ENCODE assay signal across 18 cellular contexts in genomic region chr5:67831081-67831480, GRCh38.
"Had no signal": no experiment of that assay in that cellular context is flagged by ENCODE, and none has a peak within 500 bp of the region (broad histone marks: within the 10 kb centered on the region; RNA-seq: fewer than 3 reads in every experiment).

No MANE protein-coding gene starts in this region.

- H2AFZ ChIP-seq: hepatocyte had no signal

- DNase-seq: activated CD4-positive, alpha-beta T cell treated with anti-CD3 and anti-CD28 coated beads for 48 hours; activated CD4-positive, CD25-positive, alpha-beta regulatory T cell; activated CD8-positive, alpha-beta T cell treated with anti-CD3 and anti-CD28 coated beads for 36 hours; activated naive CD4-positive, alpha-beta T cell treated with Interleukin-2 at 50 U/mL for 16 hours; activated T-cell treated with anti-CD3 and anti-CD28 coated beads, Interleukin-2, amount 50 U/mL, for 1 hour; body of pancreas; foreskin fibroblast; left colon; lower lobe of right lung; right lobe of liver; small intestine; stimulated activated CD4-positive, alpha-beta T cell treated with anti-CD3 and anti-CD28 coated beads, Interleukin-4, amount 100 ng/mL, for 4 hours; T-helper 9 cell; upper lobe of right lung had no signal

- H3K4me2 ChIP-seq: hepatocyte had no signal

- ATAC-seq: activated CD8-positive, alpha-beta T cell treated with anti-CD3 and anti-CD28 coated beads for 36 hours; activated T-helper 17 cell treated with anti-CD3 and anti-CD28 coated beads, Interleukin-2, amount 50 U/mL, for 72 hours; body of pancreas; left colon; lower lobe of right lung; right lobe of liver; stimulated activated memory B cell treated with anti-CD40 and anti-IgM and Interleukin-4, amounts not matched to agents 10 μg/mL and 1 μg/mL and 100 μg/mL, for 72 hours; upper lobe of right lung had no signal

- H3K4me1 ChIP-seq: body of pancreas, lower lobe of right lung, right lobe of liver, upper lobe of right lung had no signal

- H3K36me3 ChIP-seq: lower lobe of right lung, right lobe of liver, upper lobe of right lung had no signal

- H3K27me3 ChIP-seq: body of pancreas, hepatocyte, right lobe of liver, upper lobe of right lung had no signal

- H3K9me3 ChIP-seq: body of pancreas, lower lobe of right lung, right lobe of liver, upper lobe of right lung had no signal

- H3K4me3 ChIP-seq: body of pancreas, hepatocyte, lower lobe of right lung, right lobe of liver, upper lobe of right lung had no signal

- H3K27ac ChIP-seq: body of pancreas, epithelial cell of prostate, hepatocyte, lower lobe of right lung, right lobe of liver, upper lobe of right lung had no signal
